ENCODE assay signal across 1 cellular context in genomic region chr14:50311974-50312733, GRCh38.
TF ChIP-seq lines count a peak whose summit lies in the region.

TSS of gene DMAC2L (plus strand) at chr14:50312324. CDS start at chr14:50321488, 9,164 bp downstream.
TSS of gene L2HGDH (minus strand) at chr14:50312229. CDS start at chr14:50312150, 79 bp downstream.

TF ChIP-seq in HepG2, 621 proteins besides CTCF, POLR2A, EP300 and RAD21 (continued from another document and continues in another):
- TF ChIP-seq ZXDC (CRISPR knock-in tag; IDR thresholded peaks at IDR 0.05): peak; percentile 94
- TF ChIP-seq ZSCAN5A (CRISPR knock-in tag; IDR thresholded peaks at IDR 0.05; ENCODE audit: borderline replicate concordance): peak; percentile 60; the same call in 1 of the 2 replicates
- peak; percentile 73; the same call in 1 of the 2 replicates for TF ChIP-seq ZNF317 (CRISPR knock-in tag; IDR thresholded peaks at IDR 0.05)
- TF ChIP-seq MED8 (CRISPR knock-in tag; IDR thresholded peaks at IDR 0.05; ENCODE audit: insufficient replicate concordance): peak; percentile 39
- TF ChIP-seq MEF2D (CRISPR knock-in tag; IDR thresholded peaks at IDR 0.05): peak; percentile 88
- no peak for TF ChIP-seq PCBP2 (optimal IDR thresholded peaks at IDR 0.05; ENCODE audit: low read depth, low read length, poor library complexity, severe bottlenecking)
- no peak; the same call in none of the 2 replicates for TF ChIP-seq FOXO1 (CRISPR knock-in tag; IDR thresholded peaks at IDR 0.05)
- TF ChIP-seq FOXA1 (IDR thresholded peaks at IDR 0.05): no peak
- 0 out of 2 replicates have a peak, but pooled peaks have one; percentile 2 for TF ChIP-seq FOXA1 (CRISPR knock-in tag; IDR thresholded peaks at IDR 0.05)
- TF ChIP-seq HOXA7 (CRISPR knock-in tag; IDR thresholded peaks at IDR 0.05): no peak
- TF ChIP-seq MYNN (CRISPR knock-in tag; IDR thresholded peaks at IDR 0.05; ENCODE audit: low read depth): 0 out of 2 replicates have a peak, but pooled peaks have one; percentile 66
- peak; percentile 64; the same call in 1 of the 2 replicates for TF ChIP-seq RFXAP (CRISPR knock-in tag; IDR thresholded peaks at IDR 0.05; ENCODE audit: borderline replicate concordance)
- TF ChIP-seq ZSCAN30 (CRISPR knock-in tag; IDR thresholded peaks at IDR 0.05): peak; percentile 83; the same call in 1 of the 2 replicates
- TF ChIP-seq EZH2 (conservative IDR thresholded peaks at IDR 0.05; ENCODE audit: low read depth, low read length): no peak
- TF ChIP-seq ZNF746 (CRISPR knock-in tag; IDR thresholded peaks at IDR 0.05): peak; percentile 81
- TF ChIP-seq ZHX1 (CRISPR knock-in tag; IDR thresholded peaks at IDR 0.05; ENCODE audit: low read depth): no peak
- peak; percentile 86 for TF ChIP-seq TFDP2 (CRISPR knock-in tag; IDR thresholded peaks at IDR 0.05)
- no peak for TF ChIP-seq NCOR1 (IDR thresholded peaks at IDR 0.05; ENCODE audit: borderline replicate concordance, low read length)
- peak; percentile 86 for TF ChIP-seq KMT2A (CRISPR knock-in tag; IDR thresholded peaks at IDR 0.05)
- TF ChIP-seq ZSCAN25 (CRISPR knock-in tag; IDR thresholded peaks at IDR 0.05): peak; percentile 68; the same call in 1 of the 2 replicates
- TF ChIP-seq ZNF142 (CRISPR knock-in tag; IDR thresholded peaks at IDR 0.05): peak; percentile 85; the same call in 1 of the 2 replicates
- no peak for TF ChIP-seq KAT7 (CRISPR knock-in tag; IDR thresholded peaks at IDR 0.05; ENCODE audit: borderline replicate concordance)
- TF ChIP-seq RBAK (CRISPR knock-in tag; IDR thresholded peaks at IDR 0.05): no peak
- no peak for TF ChIP-seq RERE (CRISPR knock-in tag; IDR thresholded peaks at IDR 0.05; ENCODE audit: low read depth)
- no peak; the same call in 1 of the 2 replicates for TF ChIP-seq ZNF281 (CRISPR knock-in tag; IDR thresholded peaks at IDR 0.05; ENCODE audit: borderline replicate concordance)
- no peak for TF ChIP-seq PREB (CRISPR knock-in tag; IDR thresholded peaks at IDR 0.05)
- 0 out of 2 replicates have a peak, but pooled peaks have one; percentile 36 for TF ChIP-seq RXRB (CRISPR knock-in tag; IDR thresholded peaks at IDR 0.05; ENCODE audit: borderline replicate concordance)
- TF ChIP-seq ZNF557 (CRISPR knock-in tag; IDR thresholded peaks at IDR 0.05): no peak
